8 cellular contexts compared by ENCODE assay signal in genomic region chr17:81684442-81684911, GRCh38. TPM values are rescaled to one million over a fixed set of nuclear protein-coding genes. Genes with fewer than 3 reads are reported as not detected.
A peak's percentile ranks its signal among the peaks of the same experiment; 100 is the strongest.
DNase-seq lines count a peak whose midpoint lies in the region; ATAC-seq, FAIRE-seq and TF ChIP-seq lines count a peak whose summit lies in the region.

No MANE protein-coding gene starts in this region.

- H4K8ac ChIP-seq in neuronal stem cell (ENCODE audit: low read depth, low read length): no peak overlapping the region

- H3K9ac ChIP-seq in OCI-LY3 (ENCODE audit: low read length): peak overlapping the region; percentile 84
- peak overlapping the region; percentile 83 for H3K9ac ChIP-seq in neuronal stem cell (ENCODE audit: low read depth, low read length, poor library complexity)

- no peak overlapping the region for H4K91ac ChIP-seq in neuronal stem cell (ENCODE audit: low read depth, low read length, poor library complexity)

- no peak overlapping the region for H3K4ac ChIP-seq in neuronal stem cell (ENCODE audit: low read length)

- no peak overlapping the region for H3K23ac ChIP-seq in neuronal stem cell (ENCODE audit: low read depth, low read length, poor library complexity)

- H3K79me2 ChIP-seq in OCI-LY3 (ENCODE audit: low read length): peaks cover 56% of the 10 kb centered on the region

- peaks cover 31% of the 10 kb centered on the region for H3K79me1 ChIP-seq in neuronal stem cell (ENCODE audit: low read depth, low read length)

- peak overlapping the region; percentile 91 for H2AK5ac ChIP-seq in neuronal stem cell (ENCODE audit: low read depth, low read length)

- DNase-seq in GM19239 (ENCODE audit: insufficient read length, low spot score): peak; percentile 39
- DNase-seq in epithelial cell of prostate (ENCODE audit: low read depth, low spot score): peak; percentile 34
- DNase-seq in neuronal stem cell (ENCODE audit: low spot score): no peak
- no peak for DNase-seq in NOMO-1 treated with DMSO at 0.1 percent for 48 hours (lab: John Stamatoyannopoulos, UW; ENCODE audit: unreplicated experiment)
- DNase-seq in DMS153 treated with DMSO at 0.1 percent for 48 hours (lab: John Stamatoyannopoulos, UW; ENCODE audit: unreplicated experiment): no peak

- no peak overlapping the region for H2BK12ac ChIP-seq in neuronal stem cell (ENCODE audit: low read length)

- H3K4me2 ChIP-seq in OCI-LY3 (ENCODE audit: low read length): peak overlapping the region; percentile 100
- peak overlapping the region; percentile 79 for H3K4me2 ChIP-seq in neuronal stem cell (ENCODE audit: insufficient read depth, low read length, poor library complexity, severe bottlenecking)

- H3K18ac ChIP-seq in neuronal stem cell (ENCODE audit: low read length): peak overlapping the region; percentile 82

- H3K36me3 ChIP-seq in OCI-LY3 (replicated peaks; ENCODE audit: low read depth, low read length) (peaks cover 10% of the 10 kb centered on the region), neuronal stem cell (replicated peaks in 1 of 2; ENCODE audit: control insufficient read depth in 2 of 2, insufficient read depth in 2 of 2, low read length in 2 of 2) (peaks cover 33 to 68% of the 10 kb centered on the region in 2 donors)

- peak overlapping the region; percentile 28; the same call in 1 of the 2 replicates for H3K27ac ChIP-seq in OCI-LY3 (ENCODE audit: low read length)
- peak overlapping the region; percentile 98 for H3K27ac ChIP-seq in epithelial cell of prostate
- no peak overlapping the region for H3K27ac ChIP-seq in neuronal stem cell (replicated peaks; ENCODE audit: low read length)

- H3K9me3 ChIP-seq in OCI-LY3 (ENCODE audit: insufficient read depth, low read length) (no peaks in the 10 kb centered on the region), neuronal stem cell (replicated peaks in 1 of 2; ENCODE audit: control insufficient read depth in 2 of 2, insufficient read depth in 1 of 2, low read depth in 1 of 2, low read length in 2 of 2) (peaks cover 0 to 2% of the 10 kb centered on the region in 2 donors)

- H3K27me3 ChIP-seq in OCI-LY3 (ENCODE audit: low read depth, low read length) (no peaks in the 10 kb centered on the region), neuronal stem cell (ENCODE audit: control insufficient read depth in 3 of 3, insufficient read depth in 3 of 3, low read depth in 1 of 3, low read length in 3 of 3) (no peaks in the 10 kb centered on the region)

- H3K4me1 ChIP-seq in OCI-LY3 (ENCODE audit: low read length) (peaks cover 18% of the 10 kb centered on the region), neuronal stem cell (ENCODE audit: control insufficient read depth in 2 of 2, insufficient read depth in 1 of 2, low read depth in 1 of 2, low read length in 2 of 2) (peaks cover 9 to 14% of the 10 kb centered on the region in 2 donors)

- 0 out of 2 replicates have a peak, but pooled peaks cover 6% of the 10 kb centered on the region for H4K20me1 ChIP-seq in OCI-LY3 (ENCODE audit: insufficient read depth, low read length)

- no peak overlapping the region for H2BK120ac ChIP-seq in neuronal stem cell (ENCODE audit: low read depth, low read length)

- peak overlapping the region; percentile 57 for H3K14ac ChIP-seq in neuronal stem cell (ENCODE audit: low read length)

- H2BK5ac ChIP-seq in neuronal stem cell (ENCODE audit: low read length): no peak overlapping the region

- TF ChIP-seq CTCF in OCI-LY3 (IDR thresholded peaks at IDR 0.05; ENCODE audit: low read depth, low read length): no peak

- no peak for FAIRE-seq in GM19239 (lab: Jason Lieb, UNC)

- no peak overlapping the region for H2BK15ac ChIP-seq in neuronal stem cell (ENCODE audit: low read length)

- H3K4me3 ChIP-seq in OCI-LY3 (ENCODE audit: low read length): peak overlapping the region; percentile 87
- H3K4me3 ChIP-seq in neuronal stem cell (ENCODE audit: low read length in 2 of 2): peak overlapping the region; percentile 84 to 94

- no CpG with 5 or more reads among the region's 16 CpGs for WGBS in neuronal stem cell (ENCODE audit: extremely low coverage in 2 of 2, insufficient read length in 2 of 2, insufficient replicate concordance in 1 of 2), 2 donors

- H2AFZ ChIP-seq in OCI-LY3 (ENCODE audit: low read depth, low read length) (no peak overlapping the region), neuronal stem cell (ENCODE audit: low read length) (peak overlapping the region; percentile 77)

- ATAC-seq in HG03521 (IDR thresholded peaks at IDR 0.05; ENCODE audit: unreplicated experiment): no peak
- no peak for ATAC-seq in HG03520 (IDR thresholded peaks at IDR 0.05; ENCODE audit: unreplicated experiment)

RNA-seq across cellular contexts. Expression of gene HGS, which starts 0.7 kb away (rescaled TPM):
- polyA plus RNA-seq in neuronal stem cell (2013, experiment 1 of 2): 33.9 TPM
- polyA plus RNA-seq in neuronal stem cell (2013, experiment 2 of 2): 31.7 TPM

RNA-seq across cellular contexts. Expression of gene ARL16, which starts 0.9 kb away (rescaled TPM):
- 41.9 TPM for polyA plus RNA-seq in neuronal stem cell (2013, experiment 1 of 2)
- 43.1 TPM for polyA plus RNA-seq in neuronal stem cell (2013, experiment 2 of 2)

RNA-seq across cellular contexts. Expression of gene CCDC137, which starts 17.9 kb away (rescaled TPM):
- polyA plus RNA-seq in neuronal stem cell (2013, experiment 1 of 2): 19.1 TPM
- polyA plus RNA-seq in neuronal stem cell (2013, experiment 2 of 2): 19.1 TPM

RNA-seq across cellular contexts. Expression of gene OXLD1, which starts 18.1 kb away (rescaled TPM):
- 26.1 TPM for polyA plus RNA-seq in neuronal stem cell (2013, experiment 1 of 2)
- polyA plus RNA-seq in neuronal stem cell (2013, experiment 2 of 2): 25.4 TPM

RNA-seq across cellular contexts. Expression of gene MRPL12, which starts 18.7 kb away (rescaled TPM):
- polyA plus RNA-seq in neuronal stem cell (2013, experiment 1 of 2): 75.2 TPM
- 73.4 TPM for polyA plus RNA-seq in neuronal stem cell (2013, experiment 2 of 2)

Comparison
In these comparisons a context has a peak if more than half of its experiments do, and no peak if none do; other contexts are left out.
1. DNase-seq: peak in GM19239 (single experiment) and epithelial cell of prostate (single experiment); none in neuronal stem cell (single experiment), NOMO-1 treated with DMSO at 0.1 percent for 48 hours (single experiment) and DMS153 treated with DMSO at 0.1 percent for 48 hours (single experiment).